23 cellular contexts compared by ENCODE assay signal in the genomic region with DNA sequence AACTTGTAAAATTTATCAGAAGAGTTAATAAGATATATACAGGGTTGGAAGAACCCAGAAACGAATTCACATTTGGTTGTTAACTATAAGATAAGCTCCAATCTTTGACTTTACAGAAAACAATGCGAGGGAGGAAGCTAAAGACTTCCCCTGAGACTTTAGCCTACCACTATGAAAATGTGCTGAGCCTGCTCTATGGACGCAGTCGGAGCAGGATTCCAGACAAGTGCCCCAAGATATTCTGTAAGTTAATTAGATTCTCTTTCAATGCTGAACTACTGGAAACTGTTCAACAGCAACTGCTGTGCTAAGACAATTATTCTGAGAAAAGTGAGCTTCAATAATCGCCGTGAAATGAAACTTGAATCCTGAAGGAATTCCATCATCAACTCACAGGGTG. TPM values are rescaled to one million over a fixed set of nuclear protein-coding genes. Genes with fewer than 3 reads are reported as not detected.
DNase-seq lines count a peak whose midpoint lies in the region; ATAC-seq, FAIRE-seq and TF ChIP-seq lines count a peak whose summit lies in the region.
"Had no signal": no experiment of that assay in that cellular context is flagged by ENCODE, and none has a peak within 500 bp of the region (broad histone marks: within the 10 kb centered on the region; RNA-seq: fewer than 3 reads in every experiment).

No MANE protein-coding gene starts in this region.

- no peaks in the 10 kb centered on the region for H3K9me3 Mint-ChIP-seq in nephron
- H3K9me3 Mint-ChIP-seq: CD4-positive, alpha-beta memory T cell had no signal

- DNase-seq in right lobe of liver (no peak), HepG2 (ENCODE audit: low spot score) (no peak), choroid plexus epithelial cell (ENCODE audit: low read depth) (peak; percentile 26), SKM-1 treated with dmso at 0.1 percent for 144 hours (lab: John Stamatoyannopoulos, UW; ENCODE audit: unreplicated experiment) (no peak)
- DNase-seq: CD4-positive, alpha-beta memory T cell; DMS153; DMS79; GDM1; GM23248 had no signal

- intact Hi-C loops in right lobe of liver (cut with DNase I) (no loop called here), HepG2 (cut with micrococcal nuclease; ENCODE audit: unreplicated experiment) (no loop called here)

- TF ChIP-seq EP300 in HepG2 (IDR thresholded peaks at IDR 0.05; ENCODE audit: low read depth in 2 of 2, low read length in 2 of 2): no peak
- no peak for TF ChIP-seq EP300 in HepG2 (CRISPR knock-in tag; IDR thresholded peaks at IDR 0.05; ENCODE audit: borderline replicate concordance)

- peaks cover 7% of the 10 kb centered on the region for H3K27me3 Mint-ChIP-seq in nephron (ENCODE audit: low read depth)

- no peaks in the 10 kb centered on the region for H3K27me3 ChIP-seq in right lobe of liver
- peaks cover 0 to 10% of the 10 kb centered on the region in 2 experiments; a peak in 2 of 5 replicates for H3K27me3 ChIP-seq in HepG2 (ENCODE audit: control insufficient read depth in 1 of 2, insufficient read depth in 2 of 2, low read length in 2 of 2)
- H3K27me3 ChIP-seq: BLaER1 had no signal

- H3K4me1 ChIP-seq in right lobe of liver: no peaks in the 10 kb centered on the region
- peaks cover 7% of the 10 kb centered on the region; the same call in 1 of the 2 replicates for H3K4me1 ChIP-seq in HepG2 (ENCODE audit: insufficient read depth, low read length)
- H3K4me1 ChIP-seq: A549, HAP-1 had no signal

- peak overlapping the region; percentile 65 to 93 (median 78) for H3K27ac Mint-ChIP-seq in nephron
- H3K27ac Mint-ChIP-seq: CD4-positive, alpha-beta memory T cell had no signal

- no peak for FAIRE-seq in HepG2 (lab: Jason Lieb, UNC)
- FAIRE-seq: A549, GM12892, GM18507 had no signal

- H3K36me3 ChIP-seq in right lobe of liver: no peaks in the 10 kb centered on the region
- no peaks in the 10 kb centered on the region for H3K36me3 ChIP-seq in HepG2 (replicated peaks in 1 of 2; ENCODE audit: control insufficient read depth in 1 of 2, insufficient read depth in 2 of 2, low read length in 2 of 2)
- H3K36me3 ChIP-seq: BLaER1, HAP-1 had no signal

- TF ChIP-seq RAD21 in HepG2 (CRISPR knock-in tag; IDR thresholded peaks at IDR 0.05): no peak

- CTCF ChIA-PET in HepG2 (lab: Yijun Ruan, JAX; ENCODE audit: low intra/inter-chr PET ratio, low total read pairs): no interaction called here

- no peak overlapping the region for H2AFZ ChIP-seq in HepG2 (ENCODE audit: low read length)
- H2AFZ ChIP-seq: GM23248 had no signal

- H3K9ac ChIP-seq in HepG2 (ENCODE audit: insufficient read depth, low read depth, low read length): no peak overlapping the region
- H3K9ac ChIP-seq: BLaER1, GM23248 had no signal

- H3K4me3 ChIP-seq in right lobe of liver (no peak overlapping the region), HepG2 (replicated peaks in 1 of 3; ENCODE audit: insufficient read depth in 1 of 3, low read depth in 2 of 3, low read length in 3 of 3) (no peak overlapping the region), choroid plexus epithelial cell (ENCODE audit: low read depth, low read length) (no peak overlapping the region)
- H3K4me3 ChIP-seq: A549, BLaER1, GM23248, HAP-1 had no signal

- H3K36me3 Mint-ChIP-seq in nephron (ENCODE audit: low read depth): no peaks in the 10 kb centered on the region
- H3K36me3 Mint-ChIP-seq: CD14-positive monocyte; CD4-positive, alpha-beta memory T cell had no signal

- H3K79me2 ChIP-seq in HepG2 (ENCODE audit: insufficient read depth, low read length): no peaks in the 10 kb centered on the region

- H3K4me3 Mint-ChIP-seq in nephron: no peak overlapping the region
- H3K4me3 Mint-ChIP-seq: CD14-positive monocyte; CD4-positive, alpha-beta memory T cell had no signal

- in situ Hi-C loops in HepG2 (cut with HindIII; ENCODE audit: extremely low pct_ligation_motif_present, low pct_unique_long_range_greater_than_20kb): no loop called here

- H3K9me3 ChIP-seq in right lobe of liver (no peaks in the 10 kb centered on the region), HepG2 (ENCODE audit: low read length) (no peaks in the 10 kb centered on the region)
- H3K9me3 ChIP-seq: A549, BLaER1, HAP-1 had no signal

- H4K20me1 ChIP-seq in HepG2 (ENCODE audit: insufficient read depth, low read length): no peaks in the 10 kb centered on the region
- H4K20me1 ChIP-seq: BLaER1 had no signal

- no TSS peak for BruUV-seq in HepG2 (replicated peaks; lab: Mats Ljungman, UMichigan)

- TF ChIP-seq CTCF in right lobe of liver (IDR thresholded peaks at IDR 0.05) (no peak), HepG2 (CRISPR knock-in tag; IDR thresholded peaks at IDR 0.05) (no peak), choroid plexus epithelial cell (conservative IDR thresholded peaks at IDR 0.05; ENCODE audit: low read depth, low read length) (no peak), nephron (IDR thresholded peaks at IDR 0.05; ENCODE audit: unreplicated experiment in 3 of 3) (no peak)

- H3K27ac ChIP-seq in right lobe of liver (no peak overlapping the region), HepG2 (ENCODE audit: extremely low read length, insufficient read depth, low read length) (no peak overlapping the region)
- H3K27ac ChIP-seq: 22Rv1, A549, BLaER1, GM23248 had no signal

- H3K4me2 ChIP-seq in HepG2 (ENCODE audit: low read depth, low read length): no peak overlapping the region
- H3K4me2 ChIP-seq: A549, BLaER1 had no signal

- 54% methylated on average over 6 of the region's 6 CpGs for WGBS in right lobe of liver (ENCODE audit: insufficient coverage, low coverage, low lambda C conversion rate, missing lambda C conversion rate)
- 51% methylated on average over 6 of the region's 6 CpGs for WGBS in HepG2 (ENCODE audit: low lambda C conversion rate)

- POLR2A ChIA-PET in HepG2 (lab: Yijun Ruan, JAX): no interaction called here

- peak in 3 of 4 donors; percentile 46 to 52 (median 49) for ATAC-seq in right lobe of liver
- ATAC-seq in HepG2: no peak
- no peak for ATAC-seq in HG02759 (IDR thresholded peaks at IDR 0.05; ENCODE audit: unreplicated experiment)
- no peak for ATAC-seq in GM18517 (IDR thresholded peaks at IDR 0.05; ENCODE audit: unreplicated experiment)
- ATAC-seq: A549 had no signal

- H3K4me1 Mint-ChIP-seq in nephron: peaks cover 16% of the 10 kb centered on the region
- H3K4me1 Mint-ChIP-seq: CD4-positive, alpha-beta memory T cell had no signal

- TF ChIP-seq POLR2A in right lobe of liver (IDR thresholded peaks at IDR 0.05) (no peak), HepG2 (IDR thresholded peaks at IDR 0.05; ENCODE audit: insufficient read depth in 1 of 2, low read depth in 2 of 2, low read length in 2 of 2) (no peak)

TF ChIP-seq in HepG2, 621 proteins besides CTCF, POLR2A, EP300 and RAD21 (continues in another document):
- TF ChIP-seq MTF1 (CRISPR knock-in tag; IDR thresholded peaks at IDR 0.05) (no peak), ZNF3 (CRISPR knock-in tag; IDR thresholded peaks at IDR 0.05) (no peak)

RNA-seq across cellular contexts. Expression of a gene that starts 8.3 kb away (rescaled TPM):
- not detected for total RNA-seq in right lobe of liver
- total RNA-seq in HepG2 (2016; rRNA removed; fragmentation: Illumina TruSeq; extraction: Trizol): not detected in 2 replicates
- total RNA-seq in HepG2 (2016; cell fraction: cytosol; rRNA removed; fragmentation: Illumina TruSeq; extraction: Trizol; ENCODE audit: low read depth): not detected in 2 replicates
- total RNA-seq in HepG2 (2016; cell fraction: insoluble cytoplasmic fraction; rRNA removed; fragmentation: Illumina TruSeq; extraction: Trizol): not detected in 2 replicates
- not detected in 2 replicates for total RNA-seq in HepG2 (2016; cell fraction: membrane; rRNA removed; fragmentation: Illumina TruSeq; extraction: Trizol)
- total RNA-seq in HepG2 (2016; cell fraction: nucleus; rRNA removed; fragmentation: Illumina TruSeq; extraction: Trizol): not detected in 2 replicates
- polyA plus RNA-seq in HepG2 (2011; rRNA removed): not detected in 2 replicates
- not detected in 2 replicates for polyA plus RNA-seq in HepG2 (2011; cell fraction: cytosol; rRNA removed)
- polyA plus RNA-seq in HepG2 (2011; cell fraction: nucleus; rRNA removed): not detected in 2 replicates
- polyA plus RNA-seq in HepG2 (2012): not detected in 2 replicates
- polyA plus RNA-seq in HepG2 (2016; cell fraction: cytosol; fragmentation: Illumina TruSeq; extraction: Trizol; ENCODE audit: low read depth): not detected in 2 replicates
- polyA plus RNA-seq in HepG2 (2016; cell fraction: insoluble cytoplasmic fraction; fragmentation: Illumina TruSeq; extraction: Trizol; ENCODE audit: low read depth): not detected in 2 replicates
- not detected in 2 replicates for polyA plus RNA-seq in HepG2 (2016; cell fraction: membrane; fragmentation: Illumina TruSeq; extraction: Trizol; ENCODE audit: low read depth)
- not detected in 2 replicates for polyA plus RNA-seq in HepG2 (2016; cell fraction: nucleus; fragmentation: Illumina TruSeq; extraction: Trizol; ENCODE audit: insufficient read depth, low read depth)
- not detected in 2 replicates for polyA minus RNA-seq in HepG2 (2011; rRNA and poly(A)+ RNA removed; ENCODE audit: low replicate concordance)
- polyA minus RNA-seq in HepG2 (2011; cell fraction: cytosol; rRNA and poly(A)+ RNA removed): not detected in 2 replicates
- polyA minus RNA-seq in HepG2 (2011; cell fraction: nucleus; rRNA and poly(A)+ RNA removed): not detected in 2 replicates
- total RNA-seq: CD4-positive, alpha-beta memory T cell; Daoy; GM23248; H4; HT-29 had no signal
- polyA plus RNA-seq: A549; AG04450; CD14-positive monocyte; CD4-positive, alpha-beta memory T cell; GM23248 had no signal

RNA-seq across cellular contexts. Expression of a gene that starts 33.8 kb away (rescaled TPM):
- total RNA-seq in right lobe of liver (10 to 100 TPM; 39.8 to 81.9 (median 54.3) TPM), HepG2 (2016; rRNA removed; fragmentation: Illumina TruSeq; extraction: Trizol) (388 and 601 TPM in 2 replicates)
- 74.2 and 102 TPM in 2 replicates for total RNA-seq in HepG2 (2016; cell fraction: cytosol; rRNA removed; fragmentation: Illumina TruSeq; extraction: Trizol; ENCODE audit: low read depth)
- 405 and 620 TPM in 2 replicates for total RNA-seq in HepG2 (2016; cell fraction: insoluble cytoplasmic fraction; rRNA removed; fragmentation: Illumina TruSeq; extraction: Trizol)
- total RNA-seq in HepG2 (2016; cell fraction: membrane; rRNA removed; fragmentation: Illumina TruSeq; extraction: Trizol): 96.6 and 113 TPM in 2 replicates
- total RNA-seq in HepG2 (2016; cell fraction: nucleus; rRNA removed; fragmentation: Illumina TruSeq; extraction: Trizol): 229 and 234 TPM in 2 replicates
- polyA plus RNA-seq in HepG2 (2011; rRNA removed): 153 and 209 TPM in 2 replicates
- 129 and 135 TPM in 2 replicates for polyA plus RNA-seq in HepG2 (2011; cell fraction: cytosol; rRNA removed)
- polyA plus RNA-seq in HepG2 (2011; cell fraction: nucleus; rRNA removed): 91.8 and 103 TPM in 2 replicates
- polyA plus RNA-seq in HepG2 (2012): 133 and 169 TPM in 2 replicates
- 21.6 and 28.6 TPM in 2 replicates for polyA plus RNA-seq in HepG2 (2016; cell fraction: cytosol; fragmentation: Illumina TruSeq; extraction: Trizol; ENCODE audit: low read depth)
- 377 and 387 TPM in 2 replicates for polyA plus RNA-seq in HepG2 (2016; cell fraction: insoluble cytoplasmic fraction; fragmentation: Illumina TruSeq; extraction: Trizol; ENCODE audit: low read depth)
- polyA plus RNA-seq in HepG2 (2016; cell fraction: membrane; fragmentation: Illumina TruSeq; extraction: Trizol; ENCODE audit: low read depth): 44.7 and 54.2 TPM in 2 replicates
- 250 and 258 TPM in 2 replicates for polyA plus RNA-seq in HepG2 (2016; cell fraction: nucleus; fragmentation: Illumina TruSeq; extraction: Trizol; ENCODE audit: insufficient read depth, low read depth)
- 131 and 249 TPM in 2 replicates for polyA minus RNA-seq in HepG2 (2011; rRNA and poly(A)+ RNA removed; ENCODE audit: low replicate concordance)
- polyA minus RNA-seq in HepG2 (2011; cell fraction: cytosol; rRNA and poly(A)+ RNA removed): 120 and 121 TPM in 2 replicates
- polyA minus RNA-seq in HepG2 (2011; cell fraction: nucleus; rRNA and poly(A)+ RNA removed): 263 and 310 TPM in 2 replicates

Comparison
In these comparisons a context has a peak if more than half of its experiments do, and no peak if none do; other contexts are left out.
1. ATAC-seq: peak in right lobe of liver (3 of 4); none in HepG2 (single experiment), HG02759 (single experiment) and GM18517 (single experiment).